ENCODE assay signal across 24 cellular contexts in genomic region chr7:142498364-142498763, GRCh38.
DNase-seq lines count a peak whose midpoint lies in the region; ATAC-seq, FAIRE-seq and TF ChIP-seq lines count a peak whose summit lies in the region.
"Had no signal": no experiment of that assay in that cellular context is flagged by ENCODE, and none has a peak within 500 bp of the region (broad histone marks: within the 10 kb centered on the region; RNA-seq: fewer than 3 reads in every experiment).

No MANE protein-coding gene starts in this region.

- H3K4me1 ChIP-seq in DND-41 (ENCODE audit: insufficient read depth, low read length) (peaks cover 89% of the 10 kb centered on the region), right lobe of liver (no peaks in the 10 kb centered on the region)
- H3K4me1 ChIP-seq: prostate gland, uterus had no signal

- POLR2A ChIA-PET in CD4-positive, alpha-beta T cell (lab: Charles Lee) = interaction anchor here (0.7 to 2.3 kb wide), 2 partner anchors 290 to 310 kb away, joined by 3 to 15 read pairs; no protein-coding TSS in a partner anchor
- POLR2A ChIA-PET in activated naive CD8-positive, alpha-beta T cell treated with anti-CD3 and anti-CD28 coated beads, Interleukin-2, amount 10 ng/mL, durations not matched to agents 7 days and 5 days (lab: Charles Lee) = no interaction called here

- no peak for TF ChIP-seq CTCF in CD4-positive, alpha-beta T cell (IDR thresholded peaks at IDR 0.05)
- TF ChIP-seq CTCF in DND-41 (IDR thresholded peaks at IDR 0.05; ENCODE audit: borderline replicate concordance, extremely low read depth, low read length, poor library complexity, severe bottlenecking) (no peak), glutamatergic neuron (IDR thresholded peaks at IDR 0.05; ENCODE audit: partially characterized antibody, unreplicated experiment) (no peak), right lobe of liver (IDR thresholded peaks at IDR 0.05) (no peak)

- peak overlapping the region; percentile 7 for H3K4me3 Mint-ChIP-seq in CD4-positive, alpha-beta T cell
- peak overlapping the region; percentile 6 for H3K4me3 Mint-ChIP-seq in activated naive CD8-positive, alpha-beta T cell treated with anti-CD3 and anti-CD28 coated beads, Interleukin-2, amount 10 ng/mL, durations not matched to agents 7 days and 5 days
- H3K4me3 Mint-ChIP-seq in glutamatergic neuron (ENCODE audit: unreplicated experiment) = no peak overlapping the region
- H3K4me3 Mint-ChIP-seq: T-helper 2 cell treated with Interferon-gamma antibody and Interleukin-4, amounts not matched to agents 5 μg/mL and 100 μg/mL, for 36 hours had no signal

- no peaks in the 10 kb centered on the region for H3K9me3 Mint-ChIP-seq in CD4-positive, alpha-beta T cell
- H3K9me3 Mint-ChIP-seq in activated naive CD8-positive, alpha-beta T cell treated with anti-CD3 and anti-CD28 coated beads, Interleukin-2, amount 10 ng/mL, durations not matched to agents 7 days and 5 days = no peaks in the 10 kb centered on the region
- peaks cover 13% of the 10 kb centered on the region for H3K9me3 Mint-ChIP-seq in glutamatergic neuron (ENCODE audit: unreplicated experiment)
- H3K9me3 Mint-ChIP-seq: T-helper 2 cell treated with Interferon-gamma antibody and Interleukin-4, amounts not matched to agents 5 μg/mL and 100 μg/mL, for 36 hours had no signal

- H4K20me1 ChIP-seq in DND-41 (ENCODE audit: insufficient read depth, low read length) = no peaks in the 10 kb centered on the region

- peaks cover 28% of the 10 kb centered on the region for H3K79me2 ChIP-seq in DND-41 (ENCODE audit: insufficient read depth, low read length)
- H3K79me2 ChIP-seq: hepatocyte had no signal

- H3K9me3 ChIP-seq in CD4-positive, alpha-beta T cell (ENCODE audit: control insufficient read depth, low read length) = no peaks in the 10 kb centered on the region
- H3K9me3 ChIP-seq in DND-41 (ENCODE audit: insufficient read depth, low read length, severe bottlenecking) = no peaks in the 10 kb centered on the region
- H3K9me3 ChIP-seq in right lobe of liver = no peaks in the 10 kb centered on the region
- H3K9me3 ChIP-seq: esophagus muscularis mucosa, prostate gland, thoracic aorta, uterus had no signal

- DNase-seq in CD4-positive, alpha-beta T cell = no peak
- no peak for DNase-seq in DND-41
- no peak for DNase-seq in activated naive CD8-positive, alpha-beta T cell treated with anti-CD3 and anti-CD28 coated beads, Interleukin-2, amount 10 ng/mL, durations not matched to agents 7 days and 5 days
- DNase-seq in glutamatergic neuron = no peak
- DNase-seq in NCI-H1105 (lab: John Stamatoyannopoulos, UW) = no peak
- DNase-seq in right lobe of liver = no peak
- DNase-seq in urothelium cell line (ENCODE audit: low spot score) = no peak
- DNase-seq: activated CD4-positive, alpha-beta T cell treated with anti-CD3 and anti-CD28 coated beads for 48 hours; cortex of kidney; NCI-H1048; NCI-H1694 treated with DMSO at 0.1 percent for 48 hours; NCI-H510A; OCI-M1; stimulated activated naive CD8-positive, alpha-beta T cell treated with anti-CD3 and anti-CD28 coated beads, Interleukin-15, Interleukin-2, amounts not matched to agents 100 U/mL and 50 U/mL, for 24 hours; uterus had no signal

- H3K36me3 Mint-ChIP-seq in CD4-positive, alpha-beta T cell (ENCODE audit: low read depth) = no peaks in the 10 kb centered on the region
- H3K36me3 Mint-ChIP-seq in activated naive CD8-positive, alpha-beta T cell treated with anti-CD3 and anti-CD28 coated beads, Interleukin-2, amount 10 ng/mL, durations not matched to agents 7 days and 5 days = no peaks in the 10 kb centered on the region
- no peaks in the 10 kb centered on the region for H3K36me3 Mint-ChIP-seq in glutamatergic neuron (ENCODE audit: unreplicated experiment)

- CTCF ChIA-PET in CD4-positive, alpha-beta T cell (lab: Charles Lee) = interaction anchor here (2.3 to 2.9 kb wide), 3 partner anchors 15 to 39 kb away, joined by 6 to 14 read pairs (median 10); no protein-coding TSS in a partner anchor

- H3K27me3 ChIP-seq in CD4-positive, alpha-beta T cell (ENCODE audit: control insufficient read depth, insufficient read depth, low read length) = no peaks in the 10 kb centered on the region
- H3K27me3 ChIP-seq in DND-41 (ENCODE audit: insufficient read depth, low read length, poor library complexity) = no peaks in the 10 kb centered on the region
- no peaks in the 10 kb centered on the region for H3K27me3 ChIP-seq in right lobe of liver
- H3K27me3 ChIP-seq: uterus had no signal

- no peak for TF ChIP-seq POLR2A in right lobe of liver (IDR thresholded peaks at IDR 0.05)

- H3K27ac Mint-ChIP-seq in CD4-positive, alpha-beta T cell = peak overlapping the region; percentile 96
- no peak overlapping the region for H3K27ac Mint-ChIP-seq in activated naive CD8-positive, alpha-beta T cell treated with anti-CD3 and anti-CD28 coated beads, Interleukin-2, amount 10 ng/mL, durations not matched to agents 7 days and 5 days
- peak overlapping the region; percentile 86 for H3K27ac Mint-ChIP-seq in glutamatergic neuron (ENCODE audit: unreplicated experiment)
- H3K27ac Mint-ChIP-seq: T-helper 2 cell treated with Interferon-gamma antibody and Interleukin-4, amounts not matched to agents 5 μg/mL and 100 μg/mL, for 36 hours had no signal

- no peaks in the 10 kb centered on the region for H3K36me3 ChIP-seq in DND-41 (ENCODE audit: insufficient read depth, low read length)
- H3K36me3 ChIP-seq in right lobe of liver = no peaks in the 10 kb centered on the region
- H3K36me3 ChIP-seq: esophagus muscularis mucosa, prostate gland, thoracic aorta, uterus had no signal

- no peak for ATAC-seq in CD4-positive, alpha-beta T cell (ENCODE audit: poor library complexity)
- ATAC-seq in DND-41 (ENCODE audit: insufficient read depth, low read depth) (no peak), right lobe of liver (no peak)
- no peak for ATAC-seq in activated naive CD8-positive, alpha-beta T cell treated with anti-CD3 and anti-CD28 coated beads, Interleukin-2, amount 10 ng/mL, durations not matched to agents 7 days and 5 days (ENCODE audit: low read depth)
- ATAC-seq: stimulated activated naive CD8-positive, alpha-beta T cell treated with anti-CD3 and anti-CD28 coated beads, Interleukin-15, Interleukin-2, amounts not matched to agents 100 U/mL and 50 U/mL, for 24 hours had no signal

- peaks cover 54% of the 10 kb centered on the region for H3K4me1 Mint-ChIP-seq in CD4-positive, alpha-beta T cell (ENCODE audit: low read depth)
- peaks cover 28% of the 10 kb centered on the region for H3K4me1 Mint-ChIP-seq in activated naive CD8-positive, alpha-beta T cell treated with anti-CD3 and anti-CD28 coated beads, Interleukin-2, amount 10 ng/mL, durations not matched to agents 7 days and 5 days
- H3K4me1 Mint-ChIP-seq in glutamatergic neuron (ENCODE audit: low read depth, unreplicated experiment) = peaks cover 45% of the 10 kb centered on the region

- no peak overlapping the region for H3K27ac ChIP-seq in CD4-positive, alpha-beta T cell (ENCODE audit: low read depth, low read length)
- H3K27ac ChIP-seq in DND-41 (ENCODE audit: low read length) (peak overlapping the region; percentile 99), right lobe of liver (no peak overlapping the region)
- H3K27ac ChIP-seq: C4-2B, esophagus muscularis mucosa, hepatocyte, prostate gland, thoracic aorta, uterus, VCaP had no signal

- no peak for FAIRE-seq in urothelium cell line (lab: Jason Lieb, UNC)
- FAIRE-seq: frontal cortex, GM12891 had no signal

- H3K27me3 Mint-ChIP-seq in CD4-positive, alpha-beta T cell = no peaks in the 10 kb centered on the region
- H3K27me3 Mint-ChIP-seq in activated naive CD8-positive, alpha-beta T cell treated with anti-CD3 and anti-CD28 coated beads, Interleukin-2, amount 10 ng/mL, durations not matched to agents 7 days and 5 days = no peaks in the 10 kb centered on the region
- peaks cover 6% of the 10 kb centered on the region for H3K27me3 Mint-ChIP-seq in glutamatergic neuron (ENCODE audit: unreplicated experiment)

- H3K4me2 ChIP-seq in DND-41 (ENCODE audit: insufficient read depth, low read length) = peak overlapping the region; percentile 68
- H3K4me2 ChIP-seq: hepatocyte had no signal

- intact Hi-C loops in CD4-positive, alpha-beta T cell (cut with DNase I, micrococcal nuclease) = loop anchor here (5.0 kb wide), 2 partner anchors 36 to 719 kb away; no protein-coding TSS in a partner anchor
- intact Hi-C loops in right lobe of liver (cut with DNase I) = no loop called here

- peak overlapping the region; percentile 84 for H3K9ac ChIP-seq in DND-41 (ENCODE audit: low read depth, low read length)

- H3K4me3 ChIP-seq in DND-41 (ENCODE audit: low read depth in 1 of 2, low read length in 2 of 2) = peak overlapping the region in 1 of 2 experiments; percentile 30; a peak in 1 of 4 replicates
- H3K4me3 ChIP-seq in right lobe of liver = no peak overlapping the region
- H3K4me3 ChIP-seq: esophagus muscularis mucosa, hepatocyte, prostate gland, thoracic aorta, uterus had no signal

- no peak overlapping the region for H2AFZ ChIP-seq in DND-41 (ENCODE audit: low read depth, low read length)
- H2AFZ ChIP-seq: hepatocyte had no signal

- 47% methylated on average over 1 of the region's 1 CpG for WGBS in right lobe of liver (ENCODE audit: insufficient coverage, low coverage, low lambda C conversion rate, missing lambda C conversion rate)

Comparison
In these comparisons a context has a peak if more than half of its experiments do, and no peak if none do; other contexts are left out.
1. intact Hi-C loops: an anchor here in CD4-positive, alpha-beta T cell (5.0 kb wide); none called in right lobe of liver.